ENCODE assay signal across 1 cellular context in the genomic region with DNA sequence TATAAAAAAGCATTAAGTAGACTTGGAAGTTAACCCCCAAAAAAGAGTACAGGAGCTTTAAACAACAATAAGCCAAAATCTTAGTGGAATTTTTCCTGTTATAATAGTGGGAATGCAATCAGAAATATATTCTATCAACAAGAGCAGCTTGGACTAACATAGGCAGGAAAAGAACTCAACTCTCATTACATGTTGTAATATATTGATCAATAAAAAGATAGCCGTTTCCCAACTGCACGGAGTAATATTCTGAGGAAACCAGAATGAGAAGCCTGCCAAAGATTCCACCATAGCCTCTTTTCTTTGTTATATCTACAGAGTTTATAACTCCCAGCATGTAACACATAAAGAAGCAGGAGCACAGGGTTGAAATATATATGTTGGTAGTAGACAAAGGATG.
TF ChIP-seq lines count a peak whose summit lies in the region.

No MANE protein-coding gene starts in this region.

TF ChIP-seq in HepG2, 621 proteins besides CTCF, POLR2A, EP300 and RAD21:
- no peak for TF ChIP-seq ZNF564 (CRISPR knock-in tag; IDR thresholded peaks at IDR 0.05)
- TF ChIP-seq CREM (IDR thresholded peaks at IDR 0.05): no peak
- TF ChIP-seq CREM (CRISPR knock-in tag; IDR thresholded peaks at IDR 0.05): no peak
- no peak for TF ChIP-seq IKZF1 (IDR thresholded peaks at IDR 0.05)
- TF ChIP-seq NR2C2 (CRISPR knock-in tag; IDR thresholded peaks at IDR 0.05; ENCODE audit: borderline replicate concordance): no peak
- TF ChIP-seq ZNF737 (CRISPR knock-in tag; IDR thresholded peaks at IDR 0.05; ENCODE audit: borderline replicate concordance): no peak
- TF ChIP-seq PPARG (CRISPR knock-in tag; conservative IDR thresholded peaks at IDR 0.05): no peak
- no peak for TF ChIP-seq GTF2F1 (IDR thresholded peaks at IDR 0.05; ENCODE audit: low read length)
- TF ChIP-seq NFKBIZ (CRISPR knock-in tag; IDR thresholded peaks at IDR 0.05): no peak
- no peak for TF ChIP-seq ZNF160 (CRISPR knock-in tag; IDR thresholded peaks at IDR 0.05)
- no peak for TF ChIP-seq ZNF879 (CRISPR knock-in tag; IDR thresholded peaks at IDR 0.05)
- TF ChIP-seq, protein P1, sequence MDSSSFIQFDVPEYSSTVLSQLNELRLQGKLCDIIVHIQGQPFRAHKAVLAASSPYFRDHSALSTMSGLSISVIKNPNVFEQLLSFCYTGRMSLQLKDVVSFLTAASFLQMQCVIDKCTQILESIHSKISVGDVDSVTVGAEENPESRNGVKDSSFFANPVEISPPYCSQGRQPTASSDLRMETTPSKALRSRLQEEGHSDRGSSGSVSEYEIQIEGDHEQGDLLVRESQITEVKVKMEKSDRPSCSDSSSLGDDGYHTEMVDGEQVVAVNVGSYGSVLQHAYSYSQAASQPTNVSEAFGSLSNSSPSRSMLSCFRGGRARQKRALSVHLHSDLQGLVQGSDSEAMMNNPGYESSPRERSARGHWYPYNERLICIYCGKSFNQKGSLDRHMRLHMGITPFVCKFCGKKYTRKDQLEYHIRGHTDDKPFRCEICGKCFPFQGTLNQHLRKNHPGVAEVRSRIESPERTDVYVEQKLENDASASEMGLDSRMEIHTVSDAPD (CRISPR knock-in tag; IDR thresholded peaks at IDR 0.05): no peak
- no peak for TF ChIP-seq IRX3 (CRISPR knock-in tag; IDR thresholded peaks at IDR 0.05; ENCODE audit: borderline replicate concordance, low read depth)
- TF ChIP-seq, protein P2, sequence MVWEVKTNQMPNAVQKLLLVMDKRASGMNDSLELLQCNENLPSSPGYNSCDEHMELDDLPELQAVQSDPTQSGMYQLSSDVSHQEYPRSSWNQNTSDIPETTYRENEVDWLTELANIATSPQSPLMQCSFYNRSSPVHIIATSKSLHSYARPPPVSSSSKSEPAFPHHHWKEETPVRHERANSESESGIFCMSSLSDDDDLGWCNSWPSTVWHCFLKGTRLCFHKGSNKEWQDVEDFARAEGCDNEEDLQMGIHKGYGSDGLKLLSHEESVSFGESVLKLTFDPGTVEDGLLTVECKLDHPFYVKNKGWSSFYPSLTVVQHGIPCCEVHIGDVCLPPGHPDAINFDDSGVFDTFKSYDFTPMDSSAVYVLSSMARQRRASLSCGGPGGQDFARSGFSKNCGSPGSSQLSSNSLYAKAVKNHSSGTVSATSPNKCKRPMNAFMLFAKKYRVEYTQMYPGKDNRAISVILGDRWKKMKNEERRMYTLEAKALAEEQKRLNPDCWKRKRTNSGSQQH (CRISPR knock-in tag; IDR thresholded peaks at IDR 0.05; ENCODE audit: low read depth): no peak
- no peak for TF ChIP-seq GATA4 (IDR thresholded peaks at IDR 0.05; ENCODE audit: borderline replicate concordance, low read depth)
- TF ChIP-seq ELF3 (CRISPR knock-in tag; IDR thresholded peaks at IDR 0.05): no peak
- no peak for TF ChIP-seq CAMTA2 (CRISPR knock-in tag; IDR thresholded peaks at IDR 0.05; ENCODE audit: borderline replicate concordance)
- TF ChIP-seq, protein P3, sequence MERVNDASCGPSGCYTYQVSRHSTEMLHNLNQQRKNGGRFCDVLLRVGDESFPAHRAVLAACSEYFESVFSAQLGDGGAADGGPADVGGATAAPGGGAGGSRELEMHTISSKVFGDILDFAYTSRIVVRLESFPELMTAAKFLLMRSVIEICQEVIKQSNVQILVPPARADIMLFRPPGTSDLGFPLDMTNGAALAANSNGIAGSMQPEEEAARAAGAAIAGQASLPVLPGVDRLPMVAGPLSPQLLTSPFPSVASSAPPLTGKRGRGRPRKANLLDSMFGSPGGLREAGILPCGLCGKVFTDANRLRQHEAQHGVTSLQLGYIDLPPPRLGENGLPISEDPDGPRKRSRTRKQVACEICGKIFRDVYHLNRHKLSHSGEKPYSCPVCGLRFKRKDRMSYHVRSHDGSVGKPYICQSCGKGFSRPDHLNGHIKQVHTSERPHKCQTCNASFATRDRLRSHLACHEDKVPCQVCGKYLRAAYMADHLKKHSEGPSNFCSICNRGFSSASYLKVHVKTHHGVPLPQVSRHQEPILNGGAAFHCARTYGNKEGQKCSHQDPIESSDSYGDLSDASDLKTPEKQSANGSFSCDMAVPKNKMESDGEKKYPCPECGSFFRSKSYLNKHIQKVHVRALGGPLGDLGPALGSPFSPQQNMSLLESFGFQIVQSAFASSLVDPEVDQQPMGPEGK (CRISPR knock-in tag; IDR thresholded peaks at IDR 0.05): no peak
- TF ChIP-seq MED13 (CRISPR knock-in tag; IDR thresholded peaks at IDR 0.05): no peak
TF ChIP-seq in HepG2: peak in this region for 0.
